In genomic region chr13:28718538-28719226, GRCh38 we compare ENCODE assay signal across 8 cellular contexts.
DNase-seq lines count a peak whose midpoint lies in the region; ATAC-seq lines count a peak whose summit lies in the region.

Gene SLC46A3, minus strand, starts transcription at chr13:28718970. Its CDS starts 972 bp downstream, at chr13:28717998.

- in situ Hi-C loops in ACHN (cut with HindIII; ENCODE audit: low pct_ligation_motif_present, low pct_unique_long_range_greater_than_20kb, low sequenced_read_pairs): no loop called here

- ATAC-seq in GM18867 (IDR thresholded peaks at IDR 0.05; ENCODE audit: unreplicated experiment) (peak; percentile 99), HG03097 (IDR thresholded peaks at IDR 0.05; ENCODE audit: low FRiP score, unreplicated experiment) (peak; percentile 98)
- ATAC-seq in activated CD4-positive, CD25-positive, alpha-beta regulatory T cell treated with anti-CD3 and anti-CD28 coated beads, Interleukin-2, amount 50 U/mL, for 24 hours: peak; percentile 100

- DNase-seq in ACHN (peak; percentile 92), NCI-H345 (lab: John Stamatoyannopoulos, UW) (peak; percentile 93), cerebellar cortex (ENCODE audit: low spot score) (peak; percentile 92), islet precursor cell (peak; percentile 99)
- peak; percentile 94 to 97 for DNase-seq in stimulated activated CD4-positive, alpha-beta T cell treated with anti-CD3 and anti-CD28 coated beads, Interleukin-15, amount 100 ng/mL, for 1 hour (ENCODE audit: low read depth in 1 of 2, low spot score in 1 of 2)

Comparison
In these comparisons a context has a peak if more than half of its experiments do, and no peak if none do; other contexts are left out.
1. Peak in every context shown above with its lines: DNase-seq and ATAC-seq.